8 cellular contexts compared by ENCODE assay signal in the genomic region with DNA sequence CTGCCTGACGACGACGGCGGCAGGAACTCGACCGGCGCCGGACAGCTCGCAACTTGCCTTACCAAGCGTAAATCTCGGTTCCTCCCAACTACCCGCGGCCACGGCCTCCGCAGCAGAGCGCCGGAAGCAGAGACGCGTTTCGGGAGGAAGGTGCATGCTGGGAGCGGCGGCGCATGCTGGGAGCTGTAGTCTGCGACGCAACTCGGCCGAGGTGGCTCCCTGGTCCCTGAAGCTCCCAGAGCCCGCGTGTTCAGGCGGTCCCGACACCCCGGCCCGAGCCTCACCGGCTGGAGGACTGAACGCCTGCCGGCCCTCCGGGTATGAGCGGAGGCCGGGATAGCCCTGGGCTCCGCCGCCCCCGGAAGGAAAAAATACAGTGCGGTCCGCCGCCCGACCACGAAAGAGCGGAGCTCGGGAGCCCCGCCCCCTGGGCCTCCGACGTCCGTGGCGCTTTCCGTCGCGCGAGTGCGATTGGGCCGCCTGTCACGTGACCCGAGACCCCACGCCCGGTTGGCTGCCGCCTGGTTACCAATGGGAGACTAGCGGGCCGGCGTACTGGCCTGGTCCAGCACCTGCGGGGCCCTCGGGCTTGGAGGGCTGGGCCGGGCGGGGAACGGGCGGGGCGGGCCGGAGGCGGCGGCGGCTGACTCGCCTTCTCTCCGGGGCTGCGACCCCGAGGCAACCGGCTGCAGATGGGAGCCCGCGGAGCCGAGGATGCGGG. TPM values are rescaled to one million over a fixed set of nuclear protein-coding genes. Genes with fewer than 3 reads are reported as not detected.
DNase-seq lines count a peak whose midpoint lies in the region; ATAC-seq, FAIRE-seq and TF ChIP-seq lines count a peak whose summit lies in the region.

A gene with protein sequence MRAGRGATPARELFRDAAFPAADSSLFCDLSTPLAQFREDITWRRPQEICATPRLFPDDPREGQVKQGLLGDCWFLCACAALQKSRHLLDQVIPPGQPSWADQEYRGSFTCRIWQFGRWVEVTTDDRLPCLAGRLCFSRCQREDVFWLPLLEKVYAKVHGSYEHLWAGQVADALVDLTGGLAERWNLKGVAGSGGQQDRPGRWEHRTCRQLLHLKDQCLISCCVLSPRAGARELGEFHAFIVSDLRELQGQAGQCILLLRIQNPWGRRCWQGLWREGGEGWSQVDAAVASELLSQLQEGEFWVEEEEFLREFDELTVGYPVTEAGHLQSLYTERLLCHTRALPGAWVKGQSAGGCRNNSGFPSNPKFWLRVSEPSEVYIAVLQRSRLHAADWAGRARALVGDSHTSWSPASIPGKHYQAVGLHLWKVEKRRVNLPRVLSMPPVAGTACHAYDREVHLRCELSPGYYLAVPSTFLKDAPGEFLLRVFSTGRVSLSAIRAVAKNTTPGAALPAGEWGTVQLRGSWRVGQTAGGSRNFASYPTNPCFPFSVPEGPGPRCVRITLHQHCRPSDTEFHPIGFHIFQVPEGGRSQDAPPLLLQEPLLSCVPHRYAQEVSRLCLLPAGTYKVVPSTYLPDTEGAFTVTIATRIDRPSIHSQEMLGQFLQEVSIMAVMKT (plus strand): TSS at position 537 of the 721 bp plus-strand sequence. CDS start 178 bp downstream, at position 715.

- H3K4me3 ChIP-seq in heart right ventricle = peak within 1 kb of the TSS; percentile 70 to 98 (median 92)
- peak within 1 kb of the TSS; percentile 72 for H3K4me3 ChIP-seq in upper lobe of right lung

- peak; percentile 99 for FAIRE-seq in GM12891 (lab: Jason Lieb, UNC)

- H3K4me1 Mint-ChIP-seq in T-cell = peaks cover 43 to 61% (median 60%) of the 10 kb centered on the region in 3 donors

- no peaks in the 10 kb centered on the region for H3K9me3 Mint-ChIP-seq in T-cell

- no peaks in the 10 kb centered on the region for H3K27me3 Mint-ChIP-seq in T-cell

- CTCF ChIA-PET in T-cell (lab: Charles Lee) = interaction anchor here (0.5 to 3.0 kb wide), 9 partner anchors 18 to 118 kb away, joined by 3 to 51 read pairs (median 5); partner anchors contain the start of genes ANKMY1 (in 1 of the 2) and RNPEPL1 (in 1 of the 2)

- peak within 1 kb of the TSS; percentile 92 to 94 (median 94) for H3K4me3 Mint-ChIP-seq in T-cell

- H3K4me1 ChIP-seq in heart right ventricle (peaks cover 23 to 54% (median 40%) of the 10 kb centered on the region in 9 donors), upper lobe of right lung (peaks cover 30% of the 10 kb centered on the region)

- POLR2A ChIA-PET in T-cell (lab: Charles Lee) = interaction anchor here in 1 of 2 donors (1.3 to 2.7 kb wide), 5 partner anchors 21 to 72 kb away, joined by 3 to 15 read pairs (median 5); partner anchors contain the start of gene GPR35

- H3K27ac ChIP-seq in adipose tissue (ENCODE audit: low read depth, low read length) (no peak within 1 kb of the TSS), heart right ventricle (peak within 1 kb of the TSS; percentile 94 to 99 (median 96)), upper lobe of right lung (peak within 1 kb of the TSS; percentile 94)

- WGBS in adipose tissue, 3 donors = 0 to 1% (median 0%) methylated on average over 72 to 88 of the region's 88 CpGs
- WGBS in heart right ventricle, 2 donors = 0% methylated on average over 85 to 88 of the region's 88 CpGs

- H3K9me3 ChIP-seq in heart right ventricle (peaks cover 0 to 4% (median 0%) of the 10 kb centered on the region in 11 donors), upper lobe of right lung (no peaks in the 10 kb centered on the region)

- intact Hi-C loops in heart right ventricle (cut with DNase I) = loop anchor here in 4 of 10 donors (1.0 to 10.0 kb wide), 4 partner anchors 18 to 248 kb away; partner anchors contain the start of gene RNPEPL1 (in 2 of the 4)
- intact Hi-C loops in posterior vena cava (cut with DNase I) = no loop called here
- intact Hi-C loops in upper lobe of right lung (cut with DNase I) = no loop called here

- TF ChIP-seq CTCF in heart right ventricle (IDR thresholded peaks at IDR 0.05) (no peak), upper lobe of right lung (IDR thresholded peaks at IDR 0.05) (no peak)

- H3K27me3 ChIP-seq in heart right ventricle = no peaks in the 10 kb centered on the region
- no peaks in the 10 kb centered on the region for H3K27me3 ChIP-seq in upper lobe of right lung

- TF ChIP-seq POLR2A in GM12891 (IDR thresholded peaks at IDR 0.05; ENCODE audit: low read depth, low read length) = peak; percentile 91

- peaks cover 8% of the 10 kb centered on the region for H3K36me3 Mint-ChIP-seq in T-cell

- ATAC-seq in HG02840 (IDR thresholded peaks at IDR 0.05; ENCODE audit: low FRiP score, unreplicated experiment) (peak; percentile 68), T-cell (replicated peaks in 1 of 4) (peak; percentile 89 to 92 (median 90)), heart right ventricle (peak; percentile 95 to 99 (median 98)), upper lobe of right lung (peak; percentile 97)

- H3K36me3 ChIP-seq in heart right ventricle = peaks cover 0 to 30% (median 4%) of the 10 kb centered on the region in 9 donors
- H3K36me3 ChIP-seq in upper lobe of right lung = peaks cover 18% of the 10 kb centered on the region

- DNase-seq in GM12891 (ENCODE audit: insufficient read length, low spot score) (peak; percentile 97), NCI-H1436 treated with DMSO at 0.1 percent for 48 hours (lab: John Stamatoyannopoulos, UW) (peak; percentile 52), T-cell (peak; percentile 91 to 99 (median 95)), heart right ventricle (peak; percentile 98), posterior vena cava (ENCODE audit: low spot score) (peak; percentile 100), upper lobe of right lung (peak; percentile 100)

- peak within 1 kb of the TSS; percentile 93 for H3K27ac Mint-ChIP-seq in T-cell

TF ChIP-seq in GM12891, 5 proteins besides CTCF, POLR2A, EP300 and RAD21:
- TF ChIP-seq POLR2AphosphoS5 (IDR thresholded peaks at IDR 0.05; ENCODE audit: low read depth, low read length) (peak; percentile 93), TAF1 (IDR thresholded peaks at IDR 0.05; ENCODE audit: low read depth, low read length) (peak; percentile 85), PAX5 (IDR thresholded peaks at IDR 0.05; ENCODE audit: insufficient read depth, low read length, severe bottlenecking) (peak; percentile 51), POU2F2 (IDR thresholded peaks at IDR 0.05; ENCODE audit: low read depth, low read length) (peak; percentile 87), SPI1 (IDR thresholded peaks at IDR 0.05; ENCODE audit: low read depth, low read length) (peak; percentile 87)

RNA-seq across cellular contexts. Expression of the gene that starts here (rescaled TPM):
- polyA plus RNA-seq in GM12891 (2012; ENCODE audit: low read depth, missing spikeins) = 15.6 TPM
- total RNA-seq in T-cell (100 to 1,000 TPM in 2 of 5 donors, 10 to 100 TPM in 3; 73.3 to 107 (median 96.1) TPM), heart right ventricle (10 to 100 TPM; 16.8 to 73.8 (median 21.0) TPM), posterior vena cava (10 to 100 TPM; 18.6 to 22.6 TPM), upper lobe of right lung (31.8 TPM)
- polyA plus RNA-seq in adipose tissue (10 to 100 TPM; 13.4 to 25.3 (median 18.7) TPM), heart right ventricle (10 to 100 TPM; 19.1 to 89.5 TPM)
